Comparison of ENCODE assay signal across 29 cellular contexts in the genomic region with DNA sequence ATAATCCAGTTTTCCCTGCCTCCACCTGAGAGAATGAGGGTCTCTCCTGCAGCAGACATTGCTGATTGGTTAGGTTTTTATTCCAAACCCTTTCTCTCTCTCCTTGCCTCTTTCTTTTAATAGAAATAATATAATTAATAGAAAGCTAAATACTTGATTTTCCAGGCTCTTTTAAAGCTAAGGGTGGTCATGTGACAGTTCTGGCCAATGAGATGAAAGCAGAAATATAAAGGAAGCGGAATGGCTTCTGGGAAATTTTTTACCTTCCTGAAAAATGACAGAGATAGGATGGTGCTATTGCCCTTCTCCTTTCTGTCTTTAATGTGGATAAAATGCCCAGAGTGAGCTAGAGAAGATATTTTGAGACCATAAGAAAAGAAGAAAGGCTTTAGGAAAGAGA.
"Had no signal": no experiment of that assay in that cellular context is flagged by ENCODE, and none has a peak within 500 bp of the region (broad histone marks: within the 10 kb centered on the region; RNA-seq: fewer than 3 reads in every experiment).

No MANE protein-coding gene starts in this region.

- FAIRE-seq: urothelium cell line had no signal

- H3K36me3 Mint-ChIP-seq: stimulated activated effector memory CD8-positive, alpha-beta T cell treated with anti-CD3 and anti-CD28 coated beads, Interleukin-12 subunit alpha, Interleukin-12 subunit beta, amount 100 ng/mL, for 72 hours; stimulated activated memory B cell treated with anti-CD40 and anti-IgM and Interleukin-4, amounts not matched to agents 10 μg/mL and 1 μg/mL and 100 μg/mL, for 72 hours; stimulated activated naive B cell treated with anti-CD40 and anti-IgM and Interleukin-4, amounts not matched to agents 10 μg/mL and 1 μg/mL and 100 μg/mL, for 72 hours had no signal

- ATAC-seq: stimulated activated effector memory CD8-positive, alpha-beta T cell treated with anti-CD3 and anti-CD28 coated beads, Interleukin-12 subunit alpha, Interleukin-12 subunit beta, amount 100 ng/mL, for 72 hours; stimulated activated memory B cell treated with anti-CD40 and anti-IgM and Interleukin-4, amounts not matched to agents 10 μg/mL and 1 μg/mL and 100 μg/mL, for 72 hours; stimulated activated naive B cell treated with anti-CD40 and anti-IgM and Interleukin-4, amounts not matched to agents 10 μg/mL and 1 μg/mL and 100 μg/mL, for 72 hours; stimulated activated naive CD8-positive, alpha-beta T cell treated with anti-CD3 and anti-CD28 coated beads, Interleukin-15, amount 100 ng/mL, for 72 hours; stimulated activated naive CD8-positive, alpha-beta T cell treated with anti-CD3 and anti-CD28 coated beads, Interleukin-15, Interleukin-2, amounts not matched to agents 100 U/mL and 50 U/mL, for 24 hours; upper lobe of right lung had no signal

- H3K4me1 Mint-ChIP-seq: stimulated activated effector memory CD8-positive, alpha-beta T cell treated with anti-CD3 and anti-CD28 coated beads, Interleukin-12 subunit alpha, Interleukin-12 subunit beta, amount 100 ng/mL, for 72 hours; stimulated activated memory B cell treated with anti-CD40 and anti-IgM and Interleukin-4, amounts not matched to agents 10 μg/mL and 1 μg/mL and 100 μg/mL, for 72 hours; stimulated activated naive CD8-positive, alpha-beta T cell treated with anti-CD3 and anti-CD28 coated beads, Interleukin-15, amount 100 ng/mL, for 72 hours had no signal

- H3K4me1 ChIP-seq: stomach, suprapubic skin, testis, thyroid gland, tibial artery, tibial nerve, transverse colon, upper lobe of left lung, upper lobe of right lung, uterus, vagina had no signal

- H3K36me3 ChIP-seq: stomach, suprapubic skin, thoracic aorta, thyroid gland, transverse colon, upper lobe of left lung, upper lobe of right lung, uterus, vagina had no signal

- H3K9me3 ChIP-seq: stomach, suprapubic skin, testis, thoracic aorta, thyroid gland, tibial artery, tibial nerve, transverse colon, upper lobe of left lung, upper lobe of right lung, uterus, vagina had no signal

- DNase-seq: stimulated activated CD4-positive, alpha-beta T cell treated with anti-CD3 and anti-CD28 coated beads, Interleukin-2, amount 100 ng/mL, for 48 hours; stimulated activated CD4-positive, alpha-beta T cell treated with anti-CD3 and anti-CD28 coated beads, Interleukin-4, amount 100 ng/mL, for 1 hour; stimulated activated CD4-positive, alpha-beta T cell treated with anti-CD3 and anti-CD28 coated beads, Interleukin-4, amount 100 ng/mL, for 24 hours; stimulated activated CD4-positive, alpha-beta T cell treated with anti-CD3 and anti-CD28 coated beads, Interleukin-4, amount 100 ng/mL, for 4 hours; stimulated activated CD8-positive, alpha-beta memory T cell treated with anti-CD3 and anti-CD28 coated beads, Interleukin-4, amount 100 ng/mL, for 48 hours; stimulated activated naive B cell treated with anti-CD40 and anti-IgM and Interleukin-4, amounts not matched to agents 10 μg/mL and 1 μg/mL and 100 μg/mL, for 72 hours; stimulated activated naive CD4-positive, alpha-beta T cell; stimulated activated naive CD4-positive, alpha-beta T cell treated with Interleukin-2 at 50 U/mL for 16 hours; stimulated activated naive CD8-positive, alpha-beta T cell treated with anti-CD3 and anti-CD28 coated beads, Interleukin-15, amount 100 ng/mL, for 72 hours; stimulated activated naive CD8-positive, alpha-beta T cell treated with anti-CD3 and anti-CD28 coated beads, Interleukin-15, Interleukin-2, amounts not matched to agents 100 U/mL and 50 U/mL, for 24 hours; stomach; substantia nigra; testis; thyroid gland; tibial artery; transverse colon; trophoblast cell; upper lobe of left lung; upper lobe of right lung; uterus had no signal

- H3K4me3 ChIP-seq: stomach, suprapubic skin, testis, thoracic aorta, thyroid gland, tibial artery, tibial nerve, transverse colon, upper lobe of left lung, upper lobe of right lung, uterus, vagina had no signal

- H3K9me3 Mint-ChIP-seq: stimulated activated effector memory CD8-positive, alpha-beta T cell treated with anti-CD3 and anti-CD28 coated beads, Interleukin-12 subunit alpha, Interleukin-12 subunit beta, amount 100 ng/mL, for 72 hours; stimulated activated naive CD8-positive, alpha-beta T cell treated with anti-CD3 and anti-CD28 coated beads, Interleukin-15, amount 100 ng/mL, for 72 hours; stimulated activated naive CD8-positive, alpha-beta T cell treated with anti-CD3 and anti-CD28 coated beads, Interleukin-15, Interleukin-2, amounts not matched to agents 100 ng/mL and 50 ng/mL, for 24 hours had no signal

- H3K27me3 ChIP-seq: stomach, suprapubic skin, testis, thyroid gland, tibial artery, tibial nerve, transverse colon, upper lobe of left lung, upper lobe of right lung, uterus, vagina had no signal

- H3K27ac Mint-ChIP-seq: stimulated activated effector memory CD8-positive, alpha-beta T cell treated with anti-CD3 and anti-CD28 coated beads, Interleukin-12 subunit alpha, Interleukin-12 subunit beta, amount 100 ng/mL, for 72 hours; stimulated activated memory B cell treated with anti-CD40 and anti-IgM and Interleukin-4, amounts not matched to agents 10 μg/mL and 1 μg/mL and 100 μg/mL, for 72 hours; stimulated activated naive B cell treated with anti-CD40 and anti-IgM and Interleukin-4, amounts not matched to agents 10 μg/mL and 1 μg/mL and 100 μg/mL, for 72 hours; stimulated activated naive CD8-positive, alpha-beta T cell treated with anti-CD3 and anti-CD28 coated beads, Interleukin-15, amount 100 ng/mL, for 72 hours; stimulated activated naive CD8-positive, alpha-beta T cell treated with anti-CD3 and anti-CD28 coated beads, Interleukin-15, Interleukin-2, amounts not matched to agents 100 ng/mL and 50 ng/mL, for 24 hours; type B pancreatic cell had no signal

- H3K27me3 Mint-ChIP-seq: stimulated activated memory B cell treated with anti-CD40 and anti-IgM and Interleukin-4, amounts not matched to agents 10 μg/mL and 1 μg/mL and 100 μg/mL, for 72 hours; stimulated activated naive B cell treated with anti-CD40 and anti-IgM and Interleukin-4, amounts not matched to agents 10 μg/mL and 1 μg/mL and 100 μg/mL, for 72 hours; stimulated activated naive CD8-positive, alpha-beta T cell treated with anti-CD3 and anti-CD28 coated beads, Interleukin-15, Interleukin-2, amounts not matched to agents 100 ng/mL and 50 ng/mL, for 24 hours; type B pancreatic cell had no signal

- H3K4me3 Mint-ChIP-seq: stimulated activated effector memory CD8-positive, alpha-beta T cell treated with anti-CD3 and anti-CD28 coated beads, Interleukin-12 subunit alpha, Interleukin-12 subunit beta, amount 100 ng/mL, for 72 hours; stimulated activated memory B cell treated with anti-CD40 and anti-IgM and Interleukin-4, amounts not matched to agents 10 μg/mL and 1 μg/mL and 100 μg/mL, for 72 hours; stimulated activated naive B cell treated with anti-CD40 and anti-IgM and Interleukin-4, amounts not matched to agents 10 μg/mL and 1 μg/mL and 100 μg/mL, for 72 hours; stimulated activated naive CD8-positive, alpha-beta T cell treated with anti-CD3 and anti-CD28 coated beads, Interleukin-15, amount 100 ng/mL, for 72 hours; stimulated activated naive CD8-positive, alpha-beta T cell treated with anti-CD3 and anti-CD28 coated beads, Interleukin-15, Interleukin-2, amounts not matched to agents 100 ng/mL and 50 ng/mL, for 24 hours; type B pancreatic cell had no signal

- H3K27ac ChIP-seq: stomach, suprapubic skin, testis, thoracic aorta, thyroid gland, tibial artery, tibial nerve, transverse colon, upper lobe of left lung, upper lobe of right lung, uterus, vagina had no signal
